In the genomic region with DNA sequence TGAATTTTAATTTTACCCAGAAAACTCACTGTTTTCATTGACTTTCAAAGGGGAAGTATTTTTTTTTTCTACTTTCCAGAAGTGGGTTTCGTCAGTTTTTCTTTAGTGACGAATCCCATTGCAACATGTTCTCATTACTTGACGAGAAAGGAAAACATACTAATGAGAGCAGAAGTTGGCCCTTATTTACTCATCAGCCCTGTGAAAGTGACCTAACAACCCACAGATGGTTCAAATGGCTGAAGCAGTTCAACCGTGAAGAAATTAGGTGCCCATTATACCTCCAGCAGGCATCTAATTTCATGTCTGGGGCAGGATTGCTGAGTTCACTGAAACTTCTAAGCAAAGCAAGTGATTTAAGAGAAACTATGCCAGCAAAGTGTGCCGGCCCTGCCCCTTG, we compare ENCODE assay signal across 14 cellular contexts. TPM values are rescaled to one million over a fixed set of nuclear protein-coding genes. Genes with fewer than 3 reads are reported as not detected.
DNase-seq lines count a peak whose midpoint lies in the region; FAIRE-seq and TF ChIP-seq lines count a peak whose summit lies in the region.
"Had no signal": no experiment of that assay in that cellular context is flagged by ENCODE, and none has a peak within 500 bp of the region (broad histone marks: within the 10 kb centered on the region; RNA-seq: fewer than 3 reads in every experiment).

No MANE protein-coding gene starts in this region.

- no peaks in the 10 kb centered on the region for H3K79me2 ChIP-seq in osteoblast (ENCODE audit: insufficient read depth, low read length)
- H3K79me2 ChIP-seq in OCI-LY7 (ENCODE audit: insufficient read depth, low read depth, low read length): no peaks in the 10 kb centered on the region

- H4K20me1 ChIP-seq in osteoblast (ENCODE audit: insufficient read depth, low read length) (no peaks in the 10 kb centered on the region), OCI-LY7 (ENCODE audit: insufficient read depth, low read length) (no peaks in the 10 kb centered on the region)

- H3K9me2 ChIP-seq in OCI-LY7 (ENCODE audit: insufficient read depth, low read length): no peaks in the 10 kb centered on the region

- no peaks in the 10 kb centered on the region for H3K36me3 ChIP-seq in osteoblast (ENCODE audit: insufficient read depth, low read length)
- H3K36me3 ChIP-seq in OCI-LY7 (ENCODE audit: insufficient read depth, low read length): no peaks in the 10 kb centered on the region

- CTCF ChIA-PET in OCI-LY7 (lab: Charles Lee; ENCODE audit: unreplicated experiment): no interaction called here

- POLR2A ChIA-PET in OCI-LY7 (lab: Charles Lee): no interaction called here

- H3K27ac ChIP-seq in osteoblast (ENCODE audit: low read depth, low read length) (no peak overlapping the region), OCI-LY7 (ENCODE audit: low read depth, low read length, poor library complexity, severe bottlenecking) (no peak overlapping the region)

- DNase-seq in NCI-H1417 (lab: John Stamatoyannopoulos, UW) (peak in 2 of 3 experiments; percentile 54 to 83), NCI-H1417 treated with DMSO at 0.1 percent for 48 hours (lab: John Stamatoyannopoulos, UW) (no peak), NOMO-1 treated with DMSO at 0.1 percent for 48 hours (lab: John Stamatoyannopoulos, UW; ENCODE audit: unreplicated experiment) (peak; percentile 91), fibroblast of peridontal ligament (ENCODE audit: extremely low read depth) (peak; percentile 78), pons (ENCODE audit: low spot score) (peak; percentile 12), HTR-8/SVneo (ENCODE audit: insufficient read length, low spot score) (no peak), osteoblast (ENCODE audit: insufficient read length, low spot score, missing footprints) (no peak), OCI-LY7 (ENCODE audit: low spot score) (no peak)
- DNase-seq: activated naive CD4-positive, alpha-beta T cell treated with Interleukin-2 at 50 U/mL for 16 hours; central memory CD4-positive, alpha-beta T cell; GOT3; NCI-H2029 treated with DMSO at 0.1 percent for 48 hours had no signal

- H3K9me3 ChIP-seq in osteoblast (ENCODE audit: low read depth, low read length) (no peaks in the 10 kb centered on the region), OCI-LY7 (ENCODE audit: low read length) (no peaks in the 10 kb centered on the region)

- H3K4me1 ChIP-seq in osteoblast (ENCODE audit: insufficient read depth, low read length) (peaks cover 2% of the 10 kb centered on the region), OCI-LY7 (ENCODE audit: insufficient read depth, low read length, poor library complexity, severe bottlenecking) (no peaks in the 10 kb centered on the region)

- intact Hi-C loops in OCI-LY7 (cut with micrococcal nuclease; ENCODE audit: unreplicated experiment): no loop called here

- H3K4me2 ChIP-seq in osteoblast (ENCODE audit: insufficient read depth, low read length) (no peak overlapping the region), OCI-LY7 (ENCODE audit: low read length) (no peak overlapping the region)

- H3K27me3 ChIP-seq in osteoblast (ENCODE audit: insufficient read depth, low read length): peaks cover 8% of the 10 kb centered on the region

- H3K4me3 ChIP-seq in osteoblast (ENCODE audit: insufficient read depth, low read length) (no peak overlapping the region), OCI-LY7 (ENCODE audit: low read depth, low read length, poor library complexity, severe bottlenecking) (no peak overlapping the region)

- FAIRE-seq in HTR-8/SVneo (lab: Jason Lieb, UNC): no peak

- H2AFZ ChIP-seq in osteoblast (ENCODE audit: low read length) (no peak overlapping the region), OCI-LY7 (ENCODE audit: low read length) (no peak overlapping the region)

- no peak for TF ChIP-seq CTCF in osteoblast (IDR thresholded peaks at IDR 0.05; ENCODE audit: extremely low read depth, low read depth, low read length)
- no peak for TF ChIP-seq CTCF in OCI-LY7 (conservative IDR thresholded peaks at IDR 0.05; ENCODE audit: low read length)

- BruUV-seq in OCI-LY7 (replicated peaks; lab: Mats Ljungman, UMichigan): no TSS peak

RNA-seq across cellular contexts. Expression of a gene that starts 9.0 kb away (rescaled TPM):
- total RNA-seq in osteoblast (under 0.01 TPM in 2 replicates), OCI-LY7 (2022) (not detected in 2 replicates)
- not detected in 2 replicates for total RNA-seq in OCI-LY7 (2014; rRNA removed; shearing (Covaris generic))
- total RNA-seq: A172, neural crest cell had no signal

Comparison
In these comparisons a context has a peak if more than half of its experiments do, and no peak if none do; other contexts are left out.
1. DNase-seq: peak in NCI-H1417 (2 of 3), NOMO-1 treated with DMSO at 0.1 percent for 48 hours (single experiment), fibroblast of peridontal ligament (single experiment) and pons (single experiment); none in NCI-H1417 treated with DMSO at 0.1 percent for 48 hours (single experiment), HTR-8/SVneo (single experiment), osteoblast (single experiment) and OCI-LY7 (single experiment).